Comparison of ENCODE assay signal across 8 cellular contexts in the genomic region with DNA sequence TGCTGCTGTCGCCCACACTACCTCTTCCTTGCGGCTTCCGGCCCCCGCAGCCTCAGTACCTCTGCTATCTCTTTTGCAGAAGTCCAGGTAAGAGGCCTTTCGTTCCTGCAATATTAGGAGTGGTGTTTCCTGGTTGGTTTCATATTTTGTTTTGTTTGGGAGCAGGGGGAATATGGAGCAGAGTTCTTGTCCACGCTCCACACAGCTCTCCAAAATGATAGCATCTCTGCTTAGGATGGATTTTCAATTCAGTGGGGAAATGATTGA. TPM values are rescaled to one million over a fixed set of nuclear protein-coding genes. Genes with fewer than 3 reads are reported as not detected.
DNase-seq lines count a peak whose midpoint lies in the region; ATAC-seq, FAIRE-seq and TF ChIP-seq lines count a peak whose summit lies in the region.

No MANE protein-coding gene starts in this region.

- H3K27ac ChIP-seq in PC-3 (ENCODE audit: low read length) (0 out of 2 replicates have a peak overlapping the region, but pooled peaks have one; percentile 65), fibroblast of lung (ENCODE audit: insufficient read depth, low read length) (peak overlapping the region; percentile 90)

- ATAC-seq in GM21515 (IDR thresholded peaks at IDR 0.05; ENCODE audit: unreplicated experiment) (peak; percentile 19), PC-3 (no peak)

- CTCF ChIA-PET in PC-3 (lab: Charles Lee): interaction anchor here (1.5 kb wide), 1 partner anchor 56 kb away, joined by 6 read pairs; no protein-coding TSS in a partner anchor

- H3K9ac ChIP-seq in PC-3 (ENCODE audit: low read length) (peak overlapping the region; percentile 91), fibroblast of lung (ENCODE audit: insufficient read depth, low read length) (peak overlapping the region; percentile 90)

- POLR2A ChIA-PET in PC-3 (lab: Charles Lee; ENCODE audit: unreplicated experiment): interaction anchor here (0.6 kb wide), 2 partner anchors 24 to 160 kb away, joined by 3 to 5 read pairs; no protein-coding TSS in a partner anchor

- H4K20me1 ChIP-seq in PC-3 (ENCODE audit: low read length) (no peaks in the 10 kb centered on the region), fibroblast of lung (ENCODE audit: control insufficient read depth, extremely low read depth, insufficient read depth, low read length) (no peaks in the 10 kb centered on the region)

- H3K4me2 ChIP-seq in PC-3 (ENCODE audit: low read length) (peak overlapping the region; percentile 95), fibroblast of lung (ENCODE audit: extremely low read depth, insufficient read depth, low read length) (peak overlapping the region; percentile 95)

- intact Hi-C loops in PC-3 (cut with micrococcal nuclease): loop anchor here (2.0 to 10.0 kb wide), 2 partner anchors 114 to 538 kb away; a partner anchor contains a TSS

- no peak for DNase-seq in PC-3
- DNase-seq in fibroblast of lung (ENCODE audit: low read depth in 2 of 2): no peak
- DNase-seq in skeletal muscle cell (ENCODE audit: low read depth): no peak
- DNase-seq in frontal cortex (ENCODE audit: low spot score in 2 of 2): no peak
- no peak for DNase-seq in NCI-H748 treated with DMSO at 0.1 percent for 48 hours (lab: John Stamatoyannopoulos, UW)
- DNase-seq in DMS114 treated with DMSO at 0.1 percent for 48 hours (lab: John Stamatoyannopoulos, UW; ENCODE audit: unreplicated experiment): no peak
- DNase-seq in KBM-7: no peak

- H3K4me1 ChIP-seq in PC-3 (ENCODE audit: insufficient read depth, low read length) (peaks cover 18% of the 10 kb centered on the region), fibroblast of lung (ENCODE audit: control insufficient read depth, extremely low read depth, insufficient read depth, low read length) (peaks cover 3% of the 10 kb centered on the region)

- no peaks in the 10 kb centered on the region for H3K27me3 ChIP-seq in PC-3 (ENCODE audit: low read length)
- no peaks in the 10 kb centered on the region for H3K27me3 ChIP-seq in fibroblast of lung (ENCODE audit: control insufficient read depth, insufficient read depth, low read length)

- no peak for FAIRE-seq in frontal cortex (lab: Jason Lieb, UNC)

- in situ Hi-C loops in KBM-7 (cut with MboI; ENCODE audit: low pct_unique_long_range_greater_than_20kb, low sequenced_read_pairs): no loop called here

- peaks cover 37% of the 10 kb centered on the region for H3K36me3 ChIP-seq in PC-3 (ENCODE audit: low read depth, low read length)
- H3K36me3 ChIP-seq in fibroblast of lung (ENCODE audit: control insufficient read depth, insufficient read depth, low read length): peaks cover 13% of the 10 kb centered on the region

- H3K4me3 ChIP-seq in PC-3 (ENCODE audit: low read length) (peak overlapping the region; percentile 98), fibroblast of lung (replicated peaks in 1 of 4; ENCODE audit: control extremely low read depth in 1 of 4, insufficient read depth in 1 of 4, low read depth in 3 of 4, low read length in 4 of 4) (peak overlapping the region; percentile 83 to 96 (median 94)), skeletal muscle cell (ENCODE audit: low read depth, low read length) (peak overlapping the region; percentile 98)

- H2AFZ ChIP-seq in PC-3 (ENCODE audit: low read length): peak overlapping the region; percentile 97
- peak overlapping the region; percentile 96 for H2AFZ ChIP-seq in fibroblast of lung (ENCODE audit: low read length)

- TF ChIP-seq CTCF in PC-3 (conservative IDR thresholded peaks at IDR 0.05; ENCODE audit: low read depth, low read length) (no peak), fibroblast of lung (conservative IDR thresholded peaks at IDR 0.05 in 1 of 2, IDR thresholded peaks at IDR 0.05 in 1 of 2; ENCODE audit: low read depth in 1 of 2, low read length in 2 of 2) (no peak)

- no TSS peak for BruUV-seq in PC-3 (replicated peaks; lab: Mats Ljungman, UMichigan)

- peaks cover 37% of the 10 kb centered on the region for H3K79me2 ChIP-seq in PC-3 (ENCODE audit: low read length)
- peaks cover 21% of the 10 kb centered on the region for H3K79me2 ChIP-seq in fibroblast of lung (ENCODE audit: control insufficient read depth, insufficient read depth, low read length)

- peaks cover 5% of the 10 kb centered on the region; the same call in 1 of the 2 replicates for H3K9me3 ChIP-seq in PC-3 (ENCODE audit: low read length)
- no peaks in the 10 kb centered on the region for H3K9me3 ChIP-seq in fibroblast of lung (ENCODE audit: control insufficient read depth, insufficient read depth, low read depth, low read length)

- no peaks in the 10 kb centered on the region for H3F3A ChIP-seq in PC-3 (ENCODE audit: low read length, unreplicated experiment)

- no peaks in the 10 kb centered on the region for H3K9me2 ChIP-seq in PC-3 (replicated peaks; ENCODE audit: low read length)

RNA-seq across cellular contexts. Expression of a gene that starts 0.8 kb away (rescaled TPM):
- total RNA-seq in PC-3 (2014; rRNA removed): 126 and 146 TPM in 2 replicates
- total RNA-seq in fibroblast of lung: 66.5 and 67.2 TPM in 2 replicates
- polyA plus RNA-seq in fibroblast of lung: 141 and 159 TPM in 2 replicates
- polyA plus RNA-seq in fibroblast of lung (2012): 102 and 115 TPM in 2 replicates
- 135 and 178 TPM in 2 replicates for polyA minus RNA-seq in fibroblast of lung (ENCODE audit: low replicate concordance)
- 28.9 TPM for total RNA-seq in frontal cortex

RNA-seq across cellular contexts. Expression of a gene that starts 48.0 kb away (rescaled TPM):
- not detected in 2 replicates for total RNA-seq in PC-3 (2014; rRNA removed)
- 5.1 and 6.3 TPM in 2 replicates for total RNA-seq in fibroblast of lung
- polyA plus RNA-seq in fibroblast of lung: 7.1 and 9.5 TPM in 2 replicates
- polyA plus RNA-seq in fibroblast of lung (2012): 3.0 and 4.1 TPM in 2 replicates
- polyA minus RNA-seq in fibroblast of lung (ENCODE audit: low replicate concordance): 13.6 and 26.7 TPM in 2 replicates
- total RNA-seq in frontal cortex: 2.0 TPM
